8 cellular contexts compared by ENCODE assay signal in genomic region chr1:58816072-58816746, GRCh38. TPM values are rescaled to one million over a fixed set of nuclear protein-coding genes. Genes with fewer than 3 reads are reported as not detected.
DNase-seq lines count a peak whose midpoint lies in the region; ATAC-seq and TF ChIP-seq lines count a peak whose summit lies in the region.

No MANE protein-coding gene starts in this region.

- TF ChIP-seq CTCF in lower lobe of right lung (IDR thresholded peaks at IDR 0.05) = peak; percentile 17

- H3K9ac ChIP-seq in duodenal mucosa (ENCODE audit: low read depth in 1 of 2, low read length in 2 of 2) = peak overlapping the region; percentile 81 to 84

- peaks cover 6% of the 10 kb centered on the region for H3K27me3 Mint-ChIP-seq in activated CD4-positive, alpha-beta memory T cell treated with anti-CD3 and anti-CD28 coated beads, Interleukin-2, amount 10 ng/mL, durations not matched to agents 7 days and 5 days

- H3K4me1 ChIP-seq in duodenal mucosa (ENCODE audit: control insufficient read depth in 1 of 2, insufficient read depth in 2 of 2, low read length in 2 of 2) = peaks cover 27 to 31% of the 10 kb centered on the region in 2 donors
- H3K4me1 ChIP-seq in lower lobe of right lung = peaks cover 56% of the 10 kb centered on the region

- H3K27ac ChIP-seq in duodenal mucosa (ENCODE audit: low read depth, low read length) (peak overlapping the region; percentile 83), lower lobe of right lung (peak overlapping the region; percentile 97)

- peak; percentile 91 for ATAC-seq in GM19328 (IDR thresholded peaks at IDR 0.05; ENCODE audit: unreplicated experiment)
- peak; percentile 75 for ATAC-seq in HG03457 (IDR thresholded peaks at IDR 0.05; ENCODE audit: unreplicated experiment)
- peak; percentile 90 to 93 for ATAC-seq in lower lobe of right lung

- no peaks in the 10 kb centered on the region for H3K36me3 Mint-ChIP-seq in activated CD4-positive, alpha-beta memory T cell treated with anti-CD3 and anti-CD28 coated beads, Interleukin-2, amount 10 ng/mL, durations not matched to agents 7 days and 5 days (ENCODE audit: low read depth)

- H3K4me1 Mint-ChIP-seq in activated CD4-positive, alpha-beta memory T cell treated with anti-CD3 and anti-CD28 coated beads, Interleukin-2, amount 10 ng/mL, durations not matched to agents 7 days and 5 days = peaks cover 45% of the 10 kb centered on the region

- H3K9me3 ChIP-seq in duodenal mucosa (ENCODE audit: control insufficient read depth in 1 of 2, low read length in 2 of 2) (no peaks in the 10 kb centered on the region), lower lobe of right lung (no peaks in the 10 kb centered on the region)

- H3K27ac Mint-ChIP-seq in activated CD4-positive, alpha-beta memory T cell treated with anti-CD3 and anti-CD28 coated beads, Interleukin-2, amount 10 ng/mL, durations not matched to agents 7 days and 5 days = peak overlapping the region; percentile 78

- peaks cover under 1% of the 10 kb centered on the region for H3K9me3 Mint-ChIP-seq in activated CD4-positive, alpha-beta memory T cell treated with anti-CD3 and anti-CD28 coated beads, Interleukin-2, amount 10 ng/mL, durations not matched to agents 7 days and 5 days

- H3K4me3 Mint-ChIP-seq in activated CD4-positive, alpha-beta memory T cell treated with anti-CD3 and anti-CD28 coated beads, Interleukin-2, amount 10 ng/mL, durations not matched to agents 7 days and 5 days = peak overlapping the region; percentile 83

- CTCF ChIA-PET in activated CD4-positive, alpha-beta memory T cell treated with anti-CD3 and anti-CD28 coated beads, Interleukin-2, amount 10 ng/mL, durations not matched to agents 7 days and 5 days (lab: Charles Lee) = interaction anchor here (0.6 to 2.5 kb wide), 3 partner anchors 34 to 499 kb away, joined by 3 to 6 read pairs (median 3); no protein-coding TSS in a partner anchor

- peak overlapping the region; percentile 81 to 85 for H3K4me3 ChIP-seq in duodenal mucosa (ENCODE audit: low read depth in 1 of 2, low read length in 2 of 2)
- H3K4me3 ChIP-seq in lower lobe of right lung = peak overlapping the region; percentile 75

- H3K27me3 ChIP-seq in duodenal mucosa (ENCODE audit: control insufficient read depth in 1 of 2, insufficient read depth in 2 of 2, low read length in 2 of 2) = no peaks in the 10 kb centered on the region
- H3K27me3 ChIP-seq in lower lobe of right lung (ENCODE audit: low read depth) = no peaks in the 10 kb centered on the region

- intact Hi-C loops in lower lobe of right lung (cut with DNase I) = no loop called here

- POLR2A ChIA-PET in activated CD4-positive, alpha-beta memory T cell treated with anti-CD3 and anti-CD28 coated beads, Interleukin-2, amount 10 ng/mL, durations not matched to agents 7 days and 5 days (lab: Charles Lee) = interaction anchor here (0.6 to 3.5 kb wide), 7 partner anchors 32 to 335 kb away, joined by 3 to 34 read pairs (median 3); partner anchors contain the start of gene JUN

- H3K36me3 ChIP-seq in duodenal mucosa (ENCODE audit: control insufficient read depth in 1 of 2, insufficient read depth in 2 of 2, low read length in 2 of 2) (no peaks in the 10 kb centered on the region), lower lobe of right lung (no peaks in the 10 kb centered on the region)

- DNase-seq in CD1c-positive myeloid dendritic cell (ENCODE audit: extremely low spot score) = peak; percentile 95
- peak; percentile 88 for DNase-seq in NCI-H748 (lab: John Stamatoyannopoulos, UW; ENCODE audit: unreplicated experiment)
- peak; percentile 91 for DNase-seq in activated CD4-positive, alpha-beta memory T cell treated with anti-CD3 and anti-CD28 coated beads, Interleukin-2, amount 10 ng/mL, durations not matched to agents 7 days and 5 days
- DNase-seq in lower lobe of right lung = peak; percentile 97
- DNase-seq in stimulated activated CD4-positive, alpha-beta T cell treated with anti-CD3 and anti-CD28 coated beads, Interleukin-4, amount 100 ng/mL, for 48 hours (ENCODE audit: low read depth in 2 of 2) = peak; percentile 65 to 82

RNA-seq across cellular contexts. Expression of gene JUN, which starts 32.4 kb away (rescaled TPM):
- total RNA-seq in activated CD4-positive, alpha-beta memory T cell treated with anti-CD3 and anti-CD28 coated beads, Interleukin-2, amount 10 ng/mL, durations not matched to agents 7 days and 5 days = 10 to 100 TPM; 31.1 to 32.3 TPM
- total RNA-seq in lower lobe of right lung = 118 TPM

Comparison
In these comparisons a context has a peak if more than half of its experiments do, and no peak if none do; other contexts are left out.
1. Peak in every context shown above with its lines: DNase-seq, ATAC-seq, H3K4me3 ChIP-seq and H3K27ac ChIP-seq.